Comparison of ENCODE assay signal across 18 cellular contexts in the genomic region with DNA sequence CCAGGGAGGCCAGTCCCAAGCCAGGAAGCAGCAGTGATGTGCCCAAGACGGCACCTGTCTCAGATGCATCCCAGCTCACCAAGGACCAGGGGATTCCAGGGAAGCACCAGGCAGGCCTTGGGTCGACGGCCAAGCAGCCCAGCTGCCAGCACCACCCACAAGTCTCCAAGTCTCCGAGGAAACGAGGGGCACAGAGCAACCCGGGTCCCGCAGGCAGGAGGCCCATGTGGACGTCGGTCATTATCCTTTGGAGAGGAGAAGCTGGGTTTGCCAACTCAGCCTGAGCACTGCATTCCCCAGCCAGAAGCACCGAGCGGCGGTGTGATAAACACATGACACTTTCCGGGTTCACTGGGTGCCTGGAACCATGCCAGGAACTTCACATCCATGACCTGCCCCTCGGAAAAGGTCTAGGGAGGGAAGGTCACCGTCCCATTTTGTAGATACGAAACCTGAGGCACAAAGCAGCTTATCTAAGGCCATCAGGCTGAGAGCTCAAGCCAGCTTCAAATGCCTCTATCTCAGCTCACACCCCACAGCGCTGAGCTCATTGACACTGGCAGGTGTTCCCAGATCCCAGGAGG.
DNase-seq lines count a peak whose midpoint lies in the region; ATAC-seq, FAIRE-seq and TF ChIP-seq lines count a peak whose summit lies in the region.
"Had no signal": no experiment of that assay in that cellular context is flagged by ENCODE, and none has a peak within 500 bp of the region (broad histone marks: within the 10 kb centered on the region; RNA-seq: fewer than 3 reads in every experiment).

No MANE protein-coding gene starts in this region.

- peak; percentile 68 to 78 (median 76) for ATAC-seq in right lobe of liver
- ATAC-seq in HepG2 = no peak; the same call in 2 of the 3 replicates
- peak; percentile 71 for ATAC-seq in left lobe of liver
- peak in 3 of 4 donors; percentile 25 to 36 (median 32) for ATAC-seq in psoas muscle
- ATAC-seq in HG03521 (IDR thresholded peaks at IDR 0.05; ENCODE audit: unreplicated experiment) = no peak
- no peak for ATAC-seq in HG03571 (IDR thresholded peaks at IDR 0.05; ENCODE audit: unreplicated experiment)

- H3K4me3 ChIP-seq in right lobe of liver (no peak overlapping the region), HepG2 (replicated peaks in 1 of 3; ENCODE audit: insufficient read depth in 1 of 3, low read depth in 2 of 3, low read length in 3 of 3) (no peak overlapping the region), psoas muscle (no peak overlapping the region)
- H3K4me3 ChIP-seq: smooth muscle cell, tibial artery had no signal

- intact Hi-C loops in right lobe of liver (cut with DNase I) (no loop called here), HepG2 (cut with micrococcal nuclease; ENCODE audit: unreplicated experiment) (no loop called here), psoas muscle (cut with DNase I) (no loop called here)

- TF ChIP-seq CTCF in right lobe of liver (IDR thresholded peaks at IDR 0.05) (no peak), HepG2 (CRISPR knock-in tag; IDR thresholded peaks at IDR 0.05) (no peak), psoas muscle (IDR thresholded peaks at IDR 0.05) (no peak)

- H3K27me3 ChIP-seq in right lobe of liver = no peaks in the 10 kb centered on the region
- no peaks in the 10 kb centered on the region for H3K27me3 ChIP-seq in HepG2 (ENCODE audit: control insufficient read depth in 1 of 2, insufficient read depth in 2 of 2, low read length in 2 of 2)
- no peaks in the 10 kb centered on the region for H3K27me3 ChIP-seq in psoas muscle (ENCODE audit: insufficient read depth in 3 of 3, low read length in 2 of 3)
- H3K27me3 ChIP-seq: tibial artery had no signal

- H3K4me1 ChIP-seq in right lobe of liver (peaks cover 0 to 10% (median 5%) of the 10 kb centered on the region in 4 donors), HepG2 (ENCODE audit: insufficient read depth, low read length) (no peaks in the 10 kb centered on the region), psoas muscle (peaks cover 20% of the 10 kb centered on the region)

- CTCF ChIA-PET in HepG2 (lab: Yijun Ruan, JAX; ENCODE audit: low intra/inter-chr PET ratio, low total read pairs) = no interaction called here

- FAIRE-seq in HepG2 (lab: Jason Lieb, UNC) = no peak
- FAIRE-seq: keratinocyte, TTC549 had no signal

- WGBS in right lobe of liver (ENCODE audit: insufficient coverage, low coverage, low lambda C conversion rate, missing lambda C conversion rate) = 13% methylated on average over 5 of the region's 17 CpGs
- 100% methylated on average over 7 of the region's 17 CpGs for WGBS in HepG2 (ENCODE audit: low lambda C conversion rate)
- WGBS in psoas muscle, 3 donors = 29 to 49% (median 31%) methylated on average over 17 of the region's 17 CpGs

- POLR2A ChIA-PET in HepG2 (lab: Yijun Ruan, JAX) = no interaction called here

- BruUV-seq in HepG2 (replicated peaks; lab: Mats Ljungman, UMichigan) = no TSS peak

- H3K4me2 ChIP-seq in HepG2 (ENCODE audit: low read depth, low read length) = no peak overlapping the region
- H3K4me2 ChIP-seq: smooth muscle cell had no signal

- in situ Hi-C loops in HepG2 (cut with HindIII; ENCODE audit: extremely low pct_ligation_motif_present, low pct_unique_long_range_greater_than_20kb) = no loop called here

- H2AFZ ChIP-seq in HepG2 (ENCODE audit: low read length) = no peak overlapping the region

- H3K79me2 ChIP-seq in HepG2 (ENCODE audit: insufficient read depth, low read length) = peaks cover 56% of the 10 kb centered on the region

- H3K9ac ChIP-seq in HepG2 (ENCODE audit: insufficient read depth, low read depth, low read length) = no peak overlapping the region

- DNase-seq in right lobe of liver (peak; percentile 51 to 66 (median 56)), HepG2 (ENCODE audit: low spot score) (no peak), left lobe of liver (ENCODE audit: low spot score) (peak; percentile 53), psoas muscle (no peak), AML-193 (lab: John Stamatoyannopoulos, UW) (no peak)
- no peak for DNase-seq in stimulated activated CD4-positive, alpha-beta T cell treated with anti-CD3 and anti-CD28 coated beads, Interleukin-4, amount 100 ng/mL, for 4 hours
- DNase-seq: activated CD4-positive, alpha-beta T cell treated with anti-CD3 and anti-CD28 coated beads, Interleukin-2, amount 10 ng/mL, durations not matched to agents 24 days and 14 days; activated naive CD4-positive, alpha-beta T cell treated with anti-CD3 and anti-CD28 coated beads for 36 hours; aorta; NCI-H1436 treated with DMSO at 0.1 percent for 48 hours; NK-92 treated with Interleukin-12 subunit alpha and Interleukin-12 subunit beta, amount 100 ng/mL, for 24 hours had no signal

- H3K27ac ChIP-seq in right lobe of liver = no peak overlapping the region
- H3K27ac ChIP-seq in HepG2 (ENCODE audit: extremely low read length, insufficient read depth, low read length) = no peak overlapping the region
- peak overlapping the region; percentile 5 for H3K27ac ChIP-seq in psoas muscle
- H3K27ac ChIP-seq: RWPE1, tibial artery had no signal

- no peaks in the 10 kb centered on the region for H3K9me3 ChIP-seq in right lobe of liver
- no peaks in the 10 kb centered on the region for H3K9me3 ChIP-seq in HepG2 (ENCODE audit: low read length)
- no peaks in the 10 kb centered on the region for H3K9me3 ChIP-seq in psoas muscle

- TF ChIP-seq EP300 in HepG2 (IDR thresholded peaks at IDR 0.05; ENCODE audit: low read depth in 2 of 2, low read length in 2 of 2) = no peak
- no peak for TF ChIP-seq EP300 in HepG2 (CRISPR knock-in tag; IDR thresholded peaks at IDR 0.05; ENCODE audit: borderline replicate concordance)

- TF ChIP-seq POLR2A in right lobe of liver (IDR thresholded peaks at IDR 0.05) (no peak), HepG2 (IDR thresholded peaks at IDR 0.05; ENCODE audit: insufficient read depth in 1 of 2, low read depth in 2 of 2, low read length in 2 of 2) (no peak)

- TF ChIP-seq RAD21 in HepG2 (CRISPR knock-in tag; IDR thresholded peaks at IDR 0.05) = no peak

- H4K20me1 ChIP-seq in HepG2 (ENCODE audit: insufficient read depth, low read length) = peaks cover 59% of the 10 kb centered on the region

- H3K36me3 ChIP-seq in right lobe of liver (no peaks in the 10 kb centered on the region), HepG2 (replicated peaks in 1 of 2; ENCODE audit: control insufficient read depth in 1 of 2, insufficient read depth in 2 of 2, low read length in 2 of 2) (peaks cover 5 to 21% of the 10 kb centered on the region in 2 experiments; a peak in 3 of 5 replicates), psoas muscle (ENCODE audit: insufficient read depth in 1 of 2, low read depth in 1 of 2) (no peaks in the 10 kb centered on the region)
- H3K36me3 ChIP-seq: tibial artery had no signal

TF ChIP-seq in HepG2, 621 proteins besides CTCF, POLR2A, EP300 and RAD21:
- TF ChIP-seq ZNF121 (CRISPR knock-in tag; IDR thresholded peaks at IDR 0.05) (no peak), ZNF792 (CRISPR knock-in tag; IDR thresholded peaks at IDR 0.05) (no peak)

Comparison
In these comparisons a context has a peak if more than half of its experiments do, and no peak if none do; other contexts are left out.
1. ATAC-seq: peak in right lobe of liver (4 of 4), left lobe of liver (single experiment) and psoas muscle (3 of 4); none in HepG2 (single experiment), HG03521 (single experiment) and HG03571 (single experiment).
2. DNase-seq: peak in right lobe of liver (3 of 3) and left lobe of liver (single experiment); none in HepG2 (single experiment), psoas muscle (0 of 2), AML-193 (0 of 2) and stimulated activated CD4-positive, alpha-beta T cell treated with anti-CD3 and anti-CD28 coated beads, Interleukin-4, amount 100 ng/mL, for 4 hours (0 of 2).